Comparison of ENCODE assay signal across 1 cellular context in the genomic region with DNA sequence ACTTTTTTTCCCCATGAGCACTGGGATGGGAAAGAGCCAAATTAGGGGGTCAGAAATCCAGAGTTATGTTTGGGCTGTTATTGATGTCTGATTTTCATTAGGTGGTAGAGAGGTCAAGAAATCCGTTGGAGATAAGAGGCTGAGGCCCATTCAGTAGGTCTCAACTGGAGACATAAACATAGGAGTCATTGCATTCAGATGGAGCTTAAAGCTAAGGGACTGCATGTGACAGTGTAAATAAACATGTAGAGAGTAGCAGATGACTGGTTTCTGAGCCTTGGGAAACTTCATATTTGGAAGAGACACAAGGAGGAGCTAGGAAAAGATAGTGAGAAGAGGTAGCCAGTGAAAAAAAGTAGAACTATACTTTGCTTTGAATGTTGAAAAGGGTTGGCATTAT.
TF ChIP-seq lines count a peak whose summit lies in the region.

No MANE protein-coding gene starts in this region.

TF ChIP-seq in GM12891, 5 proteins besides CTCF, POLR2A, EP300 and RAD21:
- TF ChIP-seq POLR2AphosphoS5 (IDR thresholded peaks at IDR 0.05; ENCODE audit: low read depth, low read length) = no peak
- TF ChIP-seq PAX5 (IDR thresholded peaks at IDR 0.05; ENCODE audit: insufficient read depth, low read length, severe bottlenecking) = no peak
- no peak for TF ChIP-seq POU2F2 (IDR thresholded peaks at IDR 0.05; ENCODE audit: low read depth, low read length)
- no peak for TF ChIP-seq TAF1 (IDR thresholded peaks at IDR 0.05; ENCODE audit: low read depth, low read length)
- no peak for TF ChIP-seq SPI1 (IDR thresholded peaks at IDR 0.05; ENCODE audit: low read depth, low read length)
